ENCODE assay signal across 21 cellular contexts in genomic region chr3:141392018-141392370, GRCh38. TPM values are rescaled to one million over a fixed set of nuclear protein-coding genes. Genes with fewer than 3 reads are reported as not detected.
DNase-seq lines count a peak whose midpoint lies in the region; ATAC-seq and TF ChIP-seq lines count a peak whose summit lies in the region.
"Had no signal": no experiment of that assay in that cellular context is flagged by ENCODE, and none has a peak within 500 bp of the region (broad histone marks: within the 10 kb centered on the region; RNA-seq: fewer than 3 reads in every experiment).

No MANE protein-coding gene starts in this region.

- peaks cover 9% of the 10 kb centered on the region for H3K9me3 Mint-ChIP-seq in activated CD4-positive, alpha-beta memory T cell treated with anti-CD3 and anti-CD28 coated beads for 36 hours
- H3K9me3 Mint-ChIP-seq in activated CD4-positive, alpha-beta memory T cell treated with anti-CD3 and anti-CD28 coated beads, Interleukin-2, amount 10 ng/mL, durations not matched to agents 7 days and 5 days: peaks cover 3% of the 10 kb centered on the region
- H3K9me3 Mint-ChIP-seq in nephron: peaks cover 11% of the 10 kb centered on the region

- H3K27ac Mint-ChIP-seq in activated CD4-positive, alpha-beta memory T cell treated with anti-CD3 and anti-CD28 coated beads for 36 hours: peak overlapping the region; percentile 83
- H3K27ac Mint-ChIP-seq in activated CD4-positive, alpha-beta memory T cell treated with anti-CD3 and anti-CD28 coated beads, Interleukin-2, amount 10 ng/mL, durations not matched to agents 7 days and 5 days: no peak overlapping the region
- H3K27ac Mint-ChIP-seq in nephron: peak overlapping the region; percentile 88 to 95 (median 93)
- H3K27ac Mint-ChIP-seq: activated CD4-positive, alpha-beta T cell treated with anti-CD3 and anti-CD28 coated beads, Interleukin-2, amount 10 ng/mL, durations not matched to agents 24 days and 14 days; stimulated activated naive CD8-positive, alpha-beta T cell treated with anti-CD3 and anti-CD28 coated beads, Interleukin-15, Interleukin-2, amounts not matched to agents 100 ng/mL and 50 ng/mL, for 24 hours had no signal

- H3K4me3 Mint-ChIP-seq in activated CD4-positive, alpha-beta memory T cell treated with anti-CD3 and anti-CD28 coated beads for 36 hours: no peak overlapping the region
- no peak overlapping the region for H3K4me3 Mint-ChIP-seq in activated CD4-positive, alpha-beta memory T cell treated with anti-CD3 and anti-CD28 coated beads, Interleukin-2, amount 10 ng/mL, durations not matched to agents 7 days and 5 days
- H3K4me3 Mint-ChIP-seq in nephron: peak overlapping the region in 1 of 3 experiments; percentile 40
- H3K4me3 Mint-ChIP-seq: activated CD4-positive, alpha-beta T cell treated with anti-CD3 and anti-CD28 coated beads, Interleukin-2, amount 10 ng/mL, durations not matched to agents 24 days and 14 days; central memory CD8-positive, alpha-beta T cell; HFFc6; stimulated activated naive CD8-positive, alpha-beta T cell treated with anti-CD3 and anti-CD28 coated beads, Interleukin-15, Interleukin-2, amounts not matched to agents 100 ng/mL and 50 ng/mL, for 24 hours had no signal

- TF ChIP-seq POLR2A in adrenal gland (IDR thresholded peaks at IDR 0.05): no peak
- TF ChIP-seq POLR2A in testis (IDR thresholded peaks at IDR 0.05): no peak

- peaks cover 37% of the 10 kb centered on the region for H3K4me1 Mint-ChIP-seq in activated CD4-positive, alpha-beta memory T cell treated with anti-CD3 and anti-CD28 coated beads for 36 hours (ENCODE audit: low read depth)
- H3K4me1 Mint-ChIP-seq in activated CD4-positive, alpha-beta memory T cell treated with anti-CD3 and anti-CD28 coated beads, Interleukin-2, amount 10 ng/mL, durations not matched to agents 7 days and 5 days: peaks cover 29% of the 10 kb centered on the region
- peaks cover 28% of the 10 kb centered on the region for H3K4me1 Mint-ChIP-seq in nephron

- TF ChIP-seq CTCF in adrenal gland (IDR thresholded peaks at IDR 0.05): no peak
- no peak for TF ChIP-seq CTCF in nephron (IDR thresholded peaks at IDR 0.05; ENCODE audit: unreplicated experiment in 3 of 3)
- no peak for TF ChIP-seq CTCF in testis (IDR thresholded peaks at IDR 0.05)

- peaks cover 2% of the 10 kb centered on the region for H3K27me3 Mint-ChIP-seq in activated CD4-positive, alpha-beta memory T cell treated with anti-CD3 and anti-CD28 coated beads for 36 hours
- no peaks in the 10 kb centered on the region for H3K27me3 Mint-ChIP-seq in activated CD4-positive, alpha-beta memory T cell treated with anti-CD3 and anti-CD28 coated beads, Interleukin-2, amount 10 ng/mL, durations not matched to agents 7 days and 5 days
- H3K27me3 Mint-ChIP-seq in nephron (ENCODE audit: low read depth): no peaks in the 10 kb centered on the region
- H3K27me3 Mint-ChIP-seq: central memory CD8-positive, alpha-beta T cell; IgD-negative memory B cell; stimulated activated naive CD8-positive, alpha-beta T cell treated with anti-CD3 and anti-CD28 coated beads, Interleukin-15, Interleukin-2, amounts not matched to agents 100 ng/mL and 50 ng/mL, for 24 hours had no signal

- H3K9me3 ChIP-seq in adrenal gland (replicated peaks in 1 of 3) (no peaks in the 10 kb centered on the region), testis (no peaks in the 10 kb centered on the region)

- intact Hi-C loops in activated CD4-positive, alpha-beta memory T cell treated with anti-CD3 and anti-CD28 coated beads for 36 hours (cut with micrococcal nuclease): no loop called here
- intact Hi-C loops in adrenal gland (cut with DNase I): no loop called here
- intact Hi-C loops in testis (cut with DNase I; ENCODE audit: low total_unique reads): no loop called here

- 33 to 46% (median 39%) methylated on average over 4 of the region's 4 CpGs for WGBS in adrenal gland, 4 donors
- 48 to 56% methylated on average over 4 of the region's 4 CpGs for WGBS in testis, 2 donors

- ATAC-seq in activated CD4-positive, CD25-positive, alpha-beta regulatory T cell treated with anti-CD3 and anti-CD28 coated beads, Interleukin-2, amount 50 U/mL, for 24 hours: no peak
- ATAC-seq: left colon had no signal

- H3K27me3 ChIP-seq in adrenal gland (no peaks in the 10 kb centered on the region), testis (no peaks in the 10 kb centered on the region)

- H3K27ac ChIP-seq in adrenal gland: peak overlapping the region; percentile 25 to 89 (median 63)
- H3K27ac ChIP-seq in testis: peak overlapping the region; percentile 25 to 86
- H3K27ac ChIP-seq: PC-9 had no signal

- H3K36me3 Mint-ChIP-seq in activated CD4-positive, alpha-beta memory T cell treated with anti-CD3 and anti-CD28 coated beads for 36 hours: peaks cover 15% of the 10 kb centered on the region
- H3K36me3 Mint-ChIP-seq in activated CD4-positive, alpha-beta memory T cell treated with anti-CD3 and anti-CD28 coated beads, Interleukin-2, amount 10 ng/mL, durations not matched to agents 7 days and 5 days (ENCODE audit: low read depth): peaks cover 6% of the 10 kb centered on the region
- peaks cover 27% of the 10 kb centered on the region for H3K36me3 Mint-ChIP-seq in nephron (ENCODE audit: low read depth)

- H3K4me3 ChIP-seq in adrenal gland: no peak overlapping the region
- no peak overlapping the region for H3K4me3 ChIP-seq in testis
- H3K4me3 ChIP-seq: PC-9, skin epidermis had no signal

- POLR2A ChIA-PET in activated CD4-positive, alpha-beta memory T cell treated with anti-CD3 and anti-CD28 coated beads for 36 hours (lab: Charles Lee): interaction anchor here (1.0 to 1.2 kb wide), 2 partner anchors 9 to 80 kb away, joined by 3 to 4 read pairs; no protein-coding TSS in a partner anchor
- POLR2A ChIA-PET in activated CD4-positive, alpha-beta memory T cell treated with anti-CD3 and anti-CD28 coated beads, Interleukin-2, amount 10 ng/mL, durations not matched to agents 7 days and 5 days (lab: Charles Lee): interaction anchor here (1.0 to 18.6 kb wide), 3 partner anchors 16 to 25 kb away, joined by 3 to 320 read pairs (median 3); no protein-coding TSS in a partner anchor

- H3K4me1 ChIP-seq in adrenal gland (replicated peaks in 1 of 2): peaks cover 18 to 47% of the 10 kb centered on the region in 2 donors
- H3K4me1 ChIP-seq in testis: peaks cover 21% of the 10 kb centered on the region

- CTCF ChIA-PET in activated CD4-positive, alpha-beta memory T cell treated with anti-CD3 and anti-CD28 coated beads for 36 hours (lab: Charles Lee): interaction anchor here (1.4 to 1.8 kb wide), 2 partner anchors 9 kb away, joined by 3 to 7 read pairs; no protein-coding TSS in a partner anchor
- CTCF ChIA-PET in activated CD4-positive, alpha-beta memory T cell treated with anti-CD3 and anti-CD28 coated beads, Interleukin-2, amount 10 ng/mL, durations not matched to agents 7 days and 5 days (lab: Charles Lee): no interaction called here

- no peak for DNase-seq in activated CD4-positive, alpha-beta memory T cell treated with anti-CD3 and anti-CD28 coated beads for 36 hours
- no peak for DNase-seq in activated CD4-positive, alpha-beta memory T cell treated with anti-CD3 and anti-CD28 coated beads, Interleukin-2, amount 10 ng/mL, durations not matched to agents 7 days and 5 days
- DNase-seq in adrenal gland (no peak), testis (no peak), GDM1 (lab: John Stamatoyannopoulos, UW) (no peak)
- DNase-seq in NK-92 treated with Interleukin-12 subunit alpha and Interleukin-12 subunit beta, amount 100 ng/mL, for 24 hours (lab: John Stamatoyannopoulos, UW): no peak
- DNase-seq: 8988T; activated naive CD4-positive, alpha-beta T cell; amygdala; DND-41; effector CD8-positive, alpha-beta T cell; HFFc6; left colon; PC-9 had no signal

- no peaks in the 10 kb centered on the region for H3K36me3 ChIP-seq in adrenal gland (replicated peaks in 1 of 2)
- H3K36me3 ChIP-seq in testis (ENCODE audit: low read depth, missing control alignments): no peaks in the 10 kb centered on the region

RNA-seq across cellular contexts. Expression of gene ZBTB38, which starts 23.7 kb away (rescaled TPM):
- total RNA-seq in activated CD4-positive, alpha-beta memory T cell treated with anti-CD3 and anti-CD28 coated beads for 36 hours: 10 to 100 TPM; 64.7 to 66.4 TPM
- total RNA-seq in activated CD4-positive, alpha-beta memory T cell treated with anti-CD3 and anti-CD28 coated beads, Interleukin-2, amount 10 ng/mL, durations not matched to agents 7 days and 5 days: 10 to 100 TPM; 36.0 to 39.6 TPM
- 100 to 1,000 TPM; 116 to 231 (median 167) TPM for total RNA-seq in adrenal gland
- polyA plus RNA-seq in adrenal gland: 10 to 100 TPM; 12.0 to 73.9 (median 14.5) TPM
- total RNA-seq in testis: 100 to 1,000 TPM; 131 to 167 TPM
- polyA plus RNA-seq in testis (ENCODE audit: insufficient read depth, low read depth, low replicate concordance): 66.7 TPM
